Comparison of ENCODE assay signal across 8 cellular contexts in genomic region chr5:42005561-42006153, GRCh38.
DNase-seq lines count a peak whose midpoint lies in the region; ATAC-seq and FAIRE-seq lines count a peak whose summit lies in the region.

No MANE protein-coding gene starts in this region.

- peak; percentile 75 for FAIRE-seq in RCC 7860 (lab: Jason Lieb, UNC)

- ATAC-seq in GM18498 (IDR thresholded peaks at IDR 0.05; ENCODE audit: unreplicated experiment) = peak; percentile 81
- ATAC-seq in HG03066 (IDR thresholded peaks at IDR 0.05; ENCODE audit: low read depth, unreplicated experiment) = peak; percentile 77
- no peak for ATAC-seq in sciatic nerve

- intact Hi-C loops in sciatic nerve (cut with DNase I) = no loop called here

- in situ Hi-C loops in ACHN (cut with HindIII; ENCODE audit: low pct_ligation_motif_present, low pct_unique_long_range_greater_than_20kb, low sequenced_read_pairs) = no loop called here

- DNase-seq in ACHN = peak; percentile 35
- peak; percentile 56 for DNase-seq in RCC 7860 (ENCODE audit: low spot score)
- DNase-seq in fibroblast of peridontal ligament (ENCODE audit: extremely low read depth) = peak; percentile 44
- peak; percentile 21 for DNase-seq in superior temporal gyrus (ENCODE audit: extremely low spot score)
- no peak for DNase-seq in ureter (ENCODE audit: low spot score)
- no peak for DNase-seq in sciatic nerve (ENCODE audit: low spot score)

Comparison
In these comparisons a context has a peak if more than half of its experiments do, and no peak if none do; other contexts are left out.
1. DNase-seq: peak in ACHN (single experiment), RCC 7860 (single experiment), fibroblast of peridontal ligament (single experiment) and superior temporal gyrus (single experiment); none in ureter (single experiment) and sciatic nerve (single experiment).